Comparison of ENCODE assay signal across 8 cellular contexts in genomic region chr18:14179306-14179705, GRCh38. TPM values are rescaled to one million over a fixed set of nuclear protein-coding genes. Genes with fewer than 3 reads are reported as not detected.
DNase-seq lines count a peak whose midpoint lies in the region; ATAC-seq and TF ChIP-seq lines count a peak whose summit lies in the region.

No MANE protein-coding gene starts in this region.

- H3K9me2 ChIP-seq in OCI-LY1 (ENCODE audit: low read depth, low read length) = no peaks in the 10 kb centered on the region

- no peaks in the 10 kb centered on the region for H3F3A ChIP-seq in OCI-LY1 (ENCODE audit: insufficient read depth, low read length)

- peak overlapping the region; percentile 55 for H3K4me2 ChIP-seq in OCI-LY1 (ENCODE audit: low read length)

- no peak for DNase-seq in effector memory CD4-positive, alpha-beta T cell
- no peak for DNase-seq in cortex of kidney (lab: John Stamatoyannopoulos, UW)
- no peak for DNase-seq in erythroblast (lab: John Stamatoyannopoulos, UW)
- DNase-seq in CD1c-positive myeloid dendritic cell (ENCODE audit: extremely low spot score) = no peak

- H4K20me1 ChIP-seq in OCI-LY1 (ENCODE audit: insufficient read depth, low read length) = no peaks in the 10 kb centered on the region

- H3K4me1 ChIP-seq in OCI-LY1 (ENCODE audit: insufficient read depth, low read length, severe bottlenecking) (peaks cover 15% of the 10 kb centered on the region), skeletal muscle tissue (ENCODE audit: control insufficient read depth in 3 of 3, insufficient read depth in 3 of 3, low read length in 3 of 3) (no peaks in the 10 kb centered on the region)
- H3K4me1 ChIP-seq in effector memory CD4-positive, alpha-beta T cell (ENCODE audit: control insufficient read depth, insufficient read depth, low read length, poor library complexity, severe bottlenecking) = no peaks in the 10 kb centered on the region

- H3K4me3 ChIP-seq in OCI-LY1 (ENCODE audit: low read depth, low read length, poor library complexity, severe bottlenecking) (peak overlapping the region; percentile 68), skeletal muscle tissue (ENCODE audit: low read length in 3 of 3) (peak overlapping the region; percentile 30 to 59 (median 49))
- peak overlapping the region; percentile 62 for H3K4me3 ChIP-seq in effector memory CD4-positive, alpha-beta T cell (ENCODE audit: insufficient read depth, low read depth, low read length, poor library complexity, severe bottlenecking)

- H2AFZ ChIP-seq in OCI-LY1 (ENCODE audit: low read length) = no peak overlapping the region

- H3K79me2 ChIP-seq in OCI-LY1 (ENCODE audit: insufficient read depth, low read length) = no peaks in the 10 kb centered on the region; the same call in 1 of the 2 replicates

- H3K36me3 ChIP-seq in OCI-LY1 (ENCODE audit: insufficient read depth, low read length) (no peaks in the 10 kb centered on the region), skeletal muscle tissue (ENCODE audit: control insufficient read depth in 3 of 3, insufficient read depth in 3 of 3, low read length in 3 of 3) (no peaks in the 10 kb centered on the region)
- no peaks in the 10 kb centered on the region for H3K36me3 ChIP-seq in effector memory CD4-positive, alpha-beta T cell (ENCODE audit: control insufficient read depth, insufficient read depth, low read length)

- H3K27me3 ChIP-seq in OCI-LY1 (ENCODE audit: insufficient read depth, low read length) (no peaks in the 10 kb centered on the region), skeletal muscle tissue (ENCODE audit: control insufficient read depth in 3 of 3, insufficient read depth in 3 of 3, low read length in 3 of 3) (no peaks in the 10 kb centered on the region)
- no peaks in the 10 kb centered on the region for H3K27me3 ChIP-seq in effector memory CD4-positive, alpha-beta T cell (replicated peaks; ENCODE audit: control insufficient read depth, insufficient read depth, low read length, poor library complexity, severe bottlenecking)

- no peak for TF ChIP-seq CTCF in OCI-LY1 (IDR thresholded peaks at IDR 0.05; ENCODE audit: low read length)

- H3K27ac ChIP-seq in OCI-LY1 (ENCODE audit: low read depth, low read length, poor library complexity, severe bottlenecking) = peak overlapping the region; percentile 6
- H3K27ac ChIP-seq in effector memory CD4-positive, alpha-beta T cell (ENCODE audit: insufficient read depth, low read length, poor library complexity, severe bottlenecking) = no peak overlapping the region
- no peak overlapping the region for H3K27ac ChIP-seq in skeletal muscle tissue (ENCODE audit: low read depth, low read length)

- H3K9ac ChIP-seq in OCI-LY1 (ENCODE audit: low read length) = peak overlapping the region; percentile 65
- H3K9ac ChIP-seq in skeletal muscle tissue (ENCODE audit: low read depth in 1 of 3, low read length in 3 of 3) = peak overlapping the region in 1 of 3 donors; percentile 68

- H3K9me3 ChIP-seq in OCI-LY1 (ENCODE audit: low read length) (no peaks in the 10 kb centered on the region), skeletal muscle tissue (ENCODE audit: control insufficient read depth in 3 of 3, low read length in 3 of 3) (no peaks in the 10 kb centered on the region)
- H3K9me3 ChIP-seq in effector memory CD4-positive, alpha-beta T cell (ENCODE audit: control insufficient read depth, low read length) = no peaks in the 10 kb centered on the region

- ATAC-seq in GM18907 (IDR thresholded peaks at IDR 0.05; ENCODE audit: unreplicated experiment) (peak; percentile 21), HG03378 (IDR thresholded peaks at IDR 0.05; ENCODE audit: unreplicated experiment) (no peak)

- TF ChIP-seq POLR2A in erythroblast (IDR thresholded peaks at IDR 0.05; ENCODE audit: low read length) = no peak

RNA-seq across cellular contexts. Expression of gene ZNF519, which starts 47.1 kb away (rescaled TPM):
- total RNA-seq in skeletal muscle tissue = 6.3 TPM
